Comparison of ENCODE assay signal across 8 cellular contexts in genomic region chr17:5500804-5501391, GRCh38. TPM values are rescaled to one million over a fixed set of nuclear protein-coding genes. Genes with fewer than 3 reads are reported as not detected.
DNase-seq lines count a peak whose midpoint lies in the region; ATAC-seq and TF ChIP-seq lines count a peak whose summit lies in the region.

No MANE protein-coding gene starts in this region.

- dilution Hi-C loops in mammary epithelial cell (cut with HindIII; ENCODE audit: low sequenced_read_pairs): no loop called here

- H3K9ac ChIP-seq in mammary epithelial cell (ENCODE audit: insufficient read depth, low read length): no peak overlapping the region
- peak overlapping the region; percentile 63; the same call in 1 of the 2 replicates for H3K9ac ChIP-seq in iPS-20b (ENCODE audit: low read depth, low read length)
- peak overlapping the region; percentile 61 for H3K9ac ChIP-seq in skeletal muscle satellite cell (ENCODE audit: low read depth, low read length)

- CTCF ChIA-PET in mammary epithelial cell (lab: Charles Lee; ENCODE audit: low non-redundant PET): no interaction called here

- H2AFZ ChIP-seq in mammary epithelial cell (ENCODE audit: low read depth, low read length): peak overlapping the region; percentile 70

- H3K27ac ChIP-seq in mammary epithelial cell (ENCODE audit: insufficient read depth, low read depth, low read length) (no peak overlapping the region), iPS-20b (ENCODE audit: low read length) (no peak overlapping the region)

- peak overlapping the region in 2 of 3 experiments; percentile 39 to 49 for H3K4me3 ChIP-seq in mammary epithelial cell (replicated peaks in 1 of 3; ENCODE audit: insufficient read depth in 1 of 3, low read depth in 2 of 3, low read length in 3 of 3)
- peak overlapping the region; percentile 90 for H3K4me3 ChIP-seq in iPS-20b (ENCODE audit: low read length)
- H3K4me3 ChIP-seq in skeletal muscle satellite cell (ENCODE audit: low read length): peak overlapping the region; percentile 78

- H3K4me1 ChIP-seq in mammary epithelial cell (ENCODE audit: insufficient read depth, low read length) (peaks cover 12% of the 10 kb centered on the region), iPS-20b (ENCODE audit: insufficient read depth, low read length) (peaks cover 6% of the 10 kb centered on the region; the same call in 1 of the 2 replicates), skeletal muscle satellite cell (ENCODE audit: control insufficient read depth, insufficient read depth, low read length) (peaks cover 12% of the 10 kb centered on the region)

- no TSS peak for BruUV-seq in mammary epithelial cell (replicated peaks; lab: Mats Ljungman, UMichigan)

- in situ Hi-C loops in GM13977 (cut with MboI; ENCODE audit: low pct_unique_long_range_greater_than_20kb, low sequenced_read_pairs, unreplicated experiment): no loop called here
- in situ Hi-C loops in mammary epithelial cell (cut with MboI; ENCODE audit: low sequenced_read_pairs in 2 of 2): no loop called here

- ATAC-seq in HG03521 (IDR thresholded peaks at IDR 0.05; ENCODE audit: unreplicated experiment) (no peak), GM21423 (IDR thresholded peaks at IDR 0.05; ENCODE audit: unreplicated experiment) (no peak)

- DNase-seq in GM13977 (ENCODE audit: low spot score) (peak; percentile 93), NCI-H2081 (lab: John Stamatoyannopoulos, UW) (peak; percentile 79 to 83), mammary epithelial cell (peak; percentile 42)
- DNase-seq in activated CD4-positive, CD25-positive, alpha-beta regulatory T cell (lab: John Stamatoyannopoulos, UW): peak in 3 of 4 experiments; percentile 17 to 59 (median 59)

- intact Hi-C loops in mammary epithelial cell (cut with micrococcal nuclease): no loop called here

- H3K9me3 ChIP-seq in mammary epithelial cell (replicated peaks; ENCODE audit: insufficient read depth, low read length): no peaks in the 10 kb centered on the region
- H3K9me3 ChIP-seq in iPS-20b (ENCODE audit: insufficient read depth, low read depth, low read length): no peaks in the 10 kb centered on the region
- H3K9me3 ChIP-seq in skeletal muscle satellite cell (replicated peaks; ENCODE audit: low read length): no peaks in the 10 kb centered on the region

- H3K4me2 ChIP-seq in mammary epithelial cell (ENCODE audit: insufficient read depth, low read depth, low read length) (peak overlapping the region; percentile 95), skeletal muscle satellite cell (ENCODE audit: low read length) (peak overlapping the region; percentile 88)

- TF ChIP-seq CTCF in GM13977 (IDR thresholded peaks at IDR 0.05; ENCODE audit: extremely low read depth, insufficient read depth, missing control alignments): no peak
- TF ChIP-seq CTCF in mammary epithelial cell (conservative IDR thresholded peaks at IDR 0.05 in 1 of 2, IDR thresholded peaks at IDR 0.05 in 1 of 2; ENCODE audit: extremely low read depth in 1 of 2, insufficient read depth in 1 of 2, low read depth in 1 of 2, low read length in 2 of 2): no peak

- H3K27me3 ChIP-seq in mammary epithelial cell (ENCODE audit: insufficient read depth, low read length) (peaks cover 6% of the 10 kb centered on the region), iPS-20b (ENCODE audit: insufficient read depth, low read length) (peaks cover 41% of the 10 kb centered on the region), skeletal muscle satellite cell (ENCODE audit: control insufficient read depth, insufficient read depth, low read length) (no peaks in the 10 kb centered on the region)

- no peaks in the 10 kb centered on the region for H4K20me1 ChIP-seq in mammary epithelial cell (ENCODE audit: insufficient read depth, low read length)

- H3K79me2 ChIP-seq in mammary epithelial cell (ENCODE audit: insufficient read depth, low read length): no peaks in the 10 kb centered on the region

- no peaks in the 10 kb centered on the region for H3K36me3 ChIP-seq in mammary epithelial cell (ENCODE audit: insufficient read depth, low read length)
- H3K36me3 ChIP-seq in iPS-20b (ENCODE audit: insufficient read depth, low read depth, low read length): no peaks in the 10 kb centered on the region
- peaks cover 3% of the 10 kb centered on the region for H3K36me3 ChIP-seq in skeletal muscle satellite cell (ENCODE audit: insufficient read depth, low read length)

- 0% methylated on average over 6 of the region's 47 CpGs for WGBS in mammary epithelial cell (ENCODE audit: low coverage, missing lambda C conversion rate)

RNA-seq across cellular contexts. Expression of gene MIS12, which starts 14.5 kb away (rescaled TPM):
- total RNA-seq in mammary epithelial cell: 10 to 100 TPM in 1 of 2 donors, 1 to 10 TPM in 1; 9.7 to 17.5 TPM
- 9.4 TPM for polyA plus RNA-seq in mammary epithelial cell
- polyA minus RNA-seq in mammary epithelial cell: 2.4 TPM
- 10.6 and 17.3 TPM in 2 replicates for total RNA-seq in skeletal muscle satellite cell (2012; rRNA removed)

RNA-seq across cellular contexts. Expression of gene DERL2, which starts 14.9 kb away (rescaled TPM):
- 10 to 100 TPM; 25.8 to 64.5 TPM for total RNA-seq in mammary epithelial cell
- 49.1 TPM for polyA plus RNA-seq in mammary epithelial cell
- 21.6 TPM for polyA minus RNA-seq in mammary epithelial cell
- total RNA-seq in skeletal muscle satellite cell (2012; rRNA removed): 23.6 and 38.2 TPM in 2 replicates

RNA-seq across cellular contexts. Expression of gene DHX33, which starts 32.1 kb away (rescaled TPM):
- total RNA-seq in mammary epithelial cell: 10 to 100 TPM; 17.8 to 30.5 TPM
- polyA plus RNA-seq in mammary epithelial cell: 22.1 TPM
- 31.1 TPM for polyA minus RNA-seq in mammary epithelial cell
- 17.0 TPM in 2 replicates for total RNA-seq in skeletal muscle satellite cell (2012; rRNA removed)

Comparison
In these comparisons a context has a peak if more than half of its experiments do, and no peak if none do; other contexts are left out.
1. DNase-seq: peak in every context shown above with its lines; median percentile 93 in GM13977; 81 in NCI-H2081; 59 in activated CD4-positive, CD25-positive, alpha-beta regulatory T cell; 42 in mammary epithelial cell.